11 cellular contexts compared by ENCODE assay signal in genomic region chr4:39031590-39032020, GRCh38. TPM values are rescaled to one million over a fixed set of nuclear protein-coding genes. Genes with fewer than 3 reads are reported as not detected.
DNase-seq lines count a peak whose midpoint lies in the region; ATAC-seq and TF ChIP-seq lines count a peak whose summit lies in the region.
"Not testable (repeated sequence)": the region's sequence is repeated elsewhere in the genome, so short reads cannot be mapped to it uniquely, and the experiment has no call there.
"Had no signal": no experiment of that assay in that cellular context is flagged by ENCODE, and none has a peak within 500 bp of the region (broad histone marks: within the 10 kb centered on the region; RNA-seq: fewer than 3 reads in every experiment).

No MANE protein-coding gene starts in this region.

- intact Hi-C loops in transverse colon (cut with DNase I; ENCODE audit: low total_unique reads), result not testable (repeated sequence)

- in situ Hi-C loops in astrocyte of the spinal cord (cut with HindIII; ENCODE audit: low sequenced_read_pairs); transverse colon (cut with MboI; ENCODE audit: low pct_ligation_motif_present in 1 of 4, low pct_unique_long_range_greater_than_20kb in 1 of 4, low sequenced_read_pairs in 3 of 4): not testable (repeated sequence)

- 68 to 70% methylated on average over 6 of the region's 6 CpGs for WGBS in transverse colon (ENCODE audit: low coverage in 1 of 2), 2 donors

- peak overlapping the region; percentile 51 for H3K9ac ChIP-seq in DND-41 (ENCODE audit: low read depth, low read length)

- H3K4me1 Mint-ChIP-seq in activated CD8-positive, alpha-beta memory T cell treated with anti-CD3 and anti-CD28 coated beads, Interleukin-2, amount 10 ng/mL, durations not matched to agents 7 days and 5 days, result peaks cover 40% of the 10 kb centered on the region
- H3K4me1 Mint-ChIP-seq in natural killer cell treated with Interleukin-12 subunit alpha and Interleukin-12 subunit beta and Interleukin-15 and Interleukin-18, amount 100 ng/mL, for 72 hours (ENCODE audit: low read depth in 2 of 2), result peaks cover 13 to 37% of the 10 kb centered on the region in 2 donors

- H3K4me2 ChIP-seq in DND-41 (ENCODE audit: insufficient read depth, low read length), result peak overlapping the region; percentile 57

- peaks cover 12% of the 10 kb centered on the region for H3K79me2 ChIP-seq in DND-41 (ENCODE audit: insufficient read depth, low read length)

- CTCF ChIA-PET in activated CD8-positive, alpha-beta memory T cell treated with anti-CD3 and anti-CD28 coated beads, Interleukin-2, amount 10 ng/mL, durations not matched to agents 7 days and 5 days (lab: Charles Lee), result interaction anchor here (0.7 to 3.7 kb wide), 4 partner anchors 15 to 117 kb away, joined by 3 to 23 read pairs (median 3); no protein-coding TSS in a partner anchor

- TF ChIP-seq CTCF in DND-41 (IDR thresholded peaks at IDR 0.05; ENCODE audit: borderline replicate concordance, extremely low read depth, low read length, poor library complexity, severe bottlenecking); astrocyte of the spinal cord (IDR thresholded peaks at IDR 0.05; ENCODE audit: low read depth, low read length); fibroblast of pulmonary artery (IDR thresholded peaks at IDR 0.05; ENCODE audit: low read length, missing control alignments); transverse colon (IDR thresholded peaks at IDR 0.05): not testable (repeated sequence)

- peak overlapping the region; percentile 25 to 52; a peak in 3 of 4 replicates for H3K4me3 ChIP-seq in DND-41 (ENCODE audit: low read depth in 1 of 2, low read length in 2 of 2)
- peak overlapping the region; percentile 29 for H3K4me3 ChIP-seq in SJSA1
- peak overlapping the region; percentile 16 for H3K4me3 ChIP-seq in astrocyte of the spinal cord (ENCODE audit: low read depth, low read length)
- H3K4me3 ChIP-seq in fibroblast of pulmonary artery (replicated peaks; ENCODE audit: low read depth, low read length), result peak overlapping the region; percentile 28
- peak overlapping the region in 2 of 4 donors; percentile 2 to 13 for H3K4me3 ChIP-seq in transverse colon

- not testable (repeated sequence) for H3K36me3 Mint-ChIP-seq in activated CD8-positive, alpha-beta memory T cell treated with anti-CD3 and anti-CD28 coated beads, Interleukin-2, amount 10 ng/mL, durations not matched to agents 7 days and 5 days; natural killer cell treated with Interleukin-12 subunit alpha and Interleukin-12 subunit beta and Interleukin-15 and Interleukin-18, amount 100 ng/mL, for 72 hours

- H3K27me3 ChIP-seq in DND-41 (ENCODE audit: insufficient read depth, low read length, poor library complexity); SJSA1 (replicated peaks); transverse colon: not testable (repeated sequence)

- H3K9me3 Mint-ChIP-seq in activated CD8-positive, alpha-beta memory T cell treated with anti-CD3 and anti-CD28 coated beads, Interleukin-2, amount 10 ng/mL, durations not matched to agents 7 days and 5 days (ENCODE audit: low read depth); natural killer cell treated with Interleukin-12 subunit alpha and Interleukin-12 subunit beta and Interleukin-15 and Interleukin-18, amount 100 ng/mL, for 72 hours: not testable (repeated sequence)

- H3K27ac ChIP-seq in DND-41 (ENCODE audit: low read length) (peak overlapping the region; percentile 73), KOPT-K1 (ENCODE audit: low read depth, low read length, poor library complexity, severe bottlenecking) (peak overlapping the region; percentile 63), SJSA1 (peak overlapping the region; percentile 68), transverse colon (peak overlapping the region; percentile 28 to 61 (median 44))

- not testable (repeated sequence) for ATAC-seq in DND-41 (ENCODE audit: insufficient read depth, low read depth); activated CD8-positive, alpha-beta memory T cell treated with anti-CD3 and anti-CD28 coated beads, Interleukin-2, amount 10 ng/mL, durations not matched to agents 7 days and 5 days; natural killer cell treated with Interleukin-12 subunit alpha and Interleukin-12 subunit beta and Interleukin-15 and Interleukin-18, amount 100 ng/mL, for 72 hours

- not testable (repeated sequence) for TF ChIP-seq EP300 in transverse colon (IDR thresholded peaks at IDR 0.05; ENCODE audit: low read depth)

- not testable (repeated sequence) for H4K20me1 ChIP-seq in DND-41 (ENCODE audit: insufficient read depth, low read length)

- not testable (repeated sequence) for H3K27me3 Mint-ChIP-seq in activated CD8-positive, alpha-beta memory T cell treated with anti-CD3 and anti-CD28 coated beads, Interleukin-2, amount 10 ng/mL, durations not matched to agents 7 days and 5 days; natural killer cell treated with Interleukin-12 subunit alpha and Interleukin-12 subunit beta and Interleukin-15 and Interleukin-18, amount 100 ng/mL, for 72 hours

- TF ChIP-seq POLR2A in transverse colon (IDR thresholded peaks at IDR 0.05), result not testable (repeated sequence)

- peak overlapping the region; percentile 88 for H3K27ac Mint-ChIP-seq in activated CD8-positive, alpha-beta memory T cell treated with anti-CD3 and anti-CD28 coated beads, Interleukin-2, amount 10 ng/mL, durations not matched to agents 7 days and 5 days
- H3K27ac Mint-ChIP-seq in natural killer cell treated with Interleukin-12 subunit alpha and Interleukin-12 subunit beta and Interleukin-15 and Interleukin-18, amount 100 ng/mL, for 72 hours, result peak overlapping the region; percentile 88 to 97

- not testable (repeated sequence) for H3K36me3 ChIP-seq in DND-41 (ENCODE audit: insufficient read depth, low read length); KOPT-K1 (ENCODE audit: insufficient read depth, low read length); SJSA1; transverse colon

- DNase-seq in DND-41; SJSA1 (ENCODE audit: low read depth in 1 of 2, low spot score in 2 of 2); astrocyte of the spinal cord (ENCODE audit: low read depth, low spot score); fibroblast of pulmonary artery (ENCODE audit: low read depth); natural killer cell treated with Interleukin-12 subunit alpha and Interleukin-12 subunit beta and Interleukin-15 and Interleukin-18, amount 100 ng/mL, for 72 hours (ENCODE audit: low spot score); transverse colon: not testable (repeated sequence)
- peak; percentile 54 for DNase-seq in activated CD8-positive, alpha-beta memory T cell treated with anti-CD3 and anti-CD28 coated beads, Interleukin-2, amount 10 ng/mL, durations not matched to agents 7 days and 5 days

- peak overlapping the region; percentile 65 for H2AFZ ChIP-seq in DND-41 (ENCODE audit: low read depth, low read length)

- peak overlapping the region; percentile 88 for H3K4me3 Mint-ChIP-seq in activated CD8-positive, alpha-beta memory T cell treated with anti-CD3 and anti-CD28 coated beads, Interleukin-2, amount 10 ng/mL, durations not matched to agents 7 days and 5 days
- peak overlapping the region; percentile 89 for H3K4me3 Mint-ChIP-seq in natural killer cell treated with Interleukin-12 subunit alpha and Interleukin-12 subunit beta and Interleukin-15 and Interleukin-18, amount 100 ng/mL, for 72 hours

- peaks cover 53% of the 10 kb centered on the region for H3K4me1 ChIP-seq in DND-41 (ENCODE audit: insufficient read depth, low read length)
- H3K4me1 ChIP-seq in SJSA1 (replicated peaks), result peaks cover 30% of the 10 kb centered on the region
- not testable (repeated sequence) for H3K4me1 ChIP-seq in transverse colon

- not testable (repeated sequence) for H3K9me3 ChIP-seq in DND-41 (ENCODE audit: insufficient read depth, low read length, severe bottlenecking); KOPT-K1 (ENCODE audit: insufficient read depth, low read length, poor library complexity, severe bottlenecking); SJSA1 (replicated peaks); transverse colon

RNA-seq across cellular contexts. Expression of gene TMEM156, which starts 0.6 kb away (rescaled TPM):
- total RNA-seq in SJSA1 (2014; rRNA removed; shearing (Covaris generic)), result 7.9 and 18.6 TPM in 2 replicates
- total RNA-seq in activated CD8-positive, alpha-beta memory T cell treated with anti-CD3 and anti-CD28 coated beads, Interleukin-2, amount 10 ng/mL, durations not matched to agents 7 days and 5 days, result 10 to 100 TPM; 18.5 to 18.8 TPM
- 10 to 100 TPM in 1 of 2 donors, 1 to 10 TPM in 1; 7.9 to 10.3 TPM for total RNA-seq in natural killer cell treated with Interleukin-12 subunit alpha and Interleukin-12 subunit beta and Interleukin-15 and Interleukin-18, amount 100 ng/mL, for 72 hours
- total RNA-seq in transverse colon, result 1 to 10 TPM in 1 of 4 donors, under 1 TPM in 1, not detected in 2; 0.96 to 2.9 TPM
- total RNA-seq: gastroesophageal sphincter, right atrium auricular region, vagina had no signal

RNA-seq across cellular contexts. Expression of gene KLHL5, which starts 30.4 kb away (rescaled TPM):
- total RNA-seq in SJSA1 (2014; rRNA removed; shearing (Covaris generic)), result 79.3 and 80.8 TPM in 2 replicates
- 10 to 100 TPM; 21.6 to 26.2 TPM for total RNA-seq in activated CD8-positive, alpha-beta memory T cell treated with anti-CD3 and anti-CD28 coated beads, Interleukin-2, amount 10 ng/mL, durations not matched to agents 7 days and 5 days
- total RNA-seq in natural killer cell treated with Interleukin-12 subunit alpha and Interleukin-12 subunit beta and Interleukin-15 and Interleukin-18, amount 100 ng/mL, for 72 hours, result 10 to 100 TPM; 13.6 to 20.8 TPM
- total RNA-seq in transverse colon, result 10 to 100 TPM; 13.5 to 27.3 (median 21.3) TPM
